1 cellular context compared by ENCODE assay signal in the genomic region with DNA sequence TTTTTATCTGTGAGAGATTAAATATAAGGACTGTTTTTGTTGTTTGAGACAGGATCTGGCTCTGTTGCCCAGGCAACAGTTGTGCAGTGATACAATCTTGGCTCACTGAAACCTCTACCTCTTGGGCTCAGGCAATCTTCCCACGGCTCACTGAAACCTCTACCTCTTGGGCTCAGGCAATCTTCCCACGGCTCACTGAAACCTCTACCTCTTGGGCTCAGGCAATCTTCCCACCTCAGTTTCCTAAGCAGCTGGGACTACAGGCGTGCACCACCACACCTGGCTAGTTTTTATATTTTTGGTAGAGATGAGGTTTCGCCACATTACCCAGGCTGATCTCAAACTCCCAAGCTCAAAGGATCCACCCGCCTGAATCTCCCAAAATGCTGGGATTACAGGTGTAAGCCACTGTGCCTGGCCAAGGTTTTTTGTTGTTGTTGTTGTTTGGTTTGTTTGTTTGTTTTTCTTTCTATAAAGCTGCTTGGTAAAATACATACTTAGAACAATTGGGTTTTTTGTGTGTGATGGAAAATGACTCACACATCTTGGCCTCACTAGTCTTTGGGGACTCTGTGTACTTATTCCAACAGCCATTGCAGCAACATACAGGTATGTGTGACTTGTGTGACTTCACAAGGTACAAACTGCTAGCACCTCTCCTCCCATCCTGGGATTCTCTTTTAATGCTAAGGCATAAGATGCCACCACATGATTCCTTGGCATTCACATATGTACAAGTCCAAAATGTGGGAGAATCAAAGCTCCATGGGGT.
TF ChIP-seq lines count a peak whose summit lies in the region.

No MANE protein-coding gene starts in this region.

TF ChIP-seq in SK-N-SH, 30 proteins besides CTCF, POLR2A, EP300 and RAD21 (continued from another document):
- TF ChIP-seq, protein P1, sequence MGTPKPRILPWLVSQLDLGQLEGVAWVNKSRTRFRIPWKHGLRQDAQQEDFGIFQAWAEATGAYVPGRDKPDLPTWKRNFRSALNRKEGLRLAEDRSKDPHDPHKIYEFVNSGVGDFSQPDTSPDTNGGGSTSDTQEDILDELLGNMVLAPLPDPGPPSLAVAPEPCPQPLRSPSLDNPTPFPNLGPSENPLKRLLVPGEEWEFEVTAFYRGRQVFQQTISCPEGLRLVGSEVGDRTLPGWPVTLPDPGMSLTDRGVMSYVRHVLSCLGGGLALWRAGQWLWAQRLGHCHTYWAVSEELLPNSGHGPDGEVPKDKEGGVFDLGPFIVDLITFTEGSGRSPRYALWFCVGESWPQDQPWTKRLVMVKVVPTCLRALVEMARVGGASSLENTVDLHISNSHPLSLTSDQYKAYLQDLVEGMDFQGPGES (IDR thresholded peaks at IDR 0.05; ENCODE audit: low read depth, low read length): no peak
- TF ChIP-seq, protein P2, sequence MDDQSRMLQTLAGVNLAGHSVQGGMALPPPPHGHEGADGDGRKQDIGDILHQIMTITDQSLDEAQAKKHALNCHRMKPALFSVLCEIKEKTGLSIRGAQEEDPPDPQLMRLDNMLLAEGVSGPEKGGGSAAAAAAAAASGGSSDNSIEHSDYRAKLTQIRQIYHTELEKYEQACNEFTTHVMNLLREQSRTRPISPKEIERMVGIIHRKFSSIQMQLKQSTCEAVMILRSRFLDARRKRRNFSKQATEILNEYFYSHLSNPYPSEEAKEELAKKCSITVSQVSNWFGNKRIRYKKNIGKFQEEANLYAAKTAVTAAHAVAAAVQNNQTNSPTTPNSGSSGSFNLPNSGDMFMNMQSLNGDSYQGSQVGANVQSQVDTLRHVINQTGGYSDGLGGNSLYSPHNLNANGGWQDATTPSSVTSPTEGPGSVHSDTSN (IDR thresholded peaks at IDR 0.05): no peak
- no peak for TF ChIP-seq NFIC (IDR thresholded peaks at IDR 0.05; ENCODE audit: borderline replicate concordance)
